25 cellular contexts compared by ENCODE assay signal in genomic region chr12:117101953-117102833, GRCh38. TPM values are rescaled to one million over a fixed set of nuclear protein-coding genes. Genes with fewer than 3 reads are reported as not detected.
A peak's percentile ranks its signal among the peaks of the same experiment; 100 is the strongest.
DNase-seq lines count a peak whose midpoint lies in the region; ATAC-seq, FAIRE-seq and TF ChIP-seq lines count a peak whose summit lies in the region.
"Had no signal": no experiment of that assay in that cellular context is flagged by ENCODE, and none has a peak within 500 bp of the region (broad histone marks: within the 10 kb centered on the region; RNA-seq: fewer than 3 reads in every experiment).

No MANE protein-coding gene starts in this region.

- no peak for TF ChIP-seq POLR2A in HepG2 (IDR thresholded peaks at IDR 0.05; ENCODE audit: insufficient read depth in 1 of 2, low read depth in 2 of 2, low read length in 2 of 2)
- no peak for TF ChIP-seq POLR2A in right lobe of liver (IDR thresholded peaks at IDR 0.05)

- intact Hi-C loops in HepG2 (cut with micrococcal nuclease; ENCODE audit: unreplicated experiment) (loop anchor here (2.0 kb wide), 1 partner anchor 17 kb away; no protein-coding TSS in a partner anchor), right lobe of liver (cut with DNase I) (no loop called here)

- FAIRE-seq in HepG2 (lab: Jason Lieb, UNC) = no peak
- FAIRE-seq: GM18507, HTR-8/SVneo, pancreas had no signal

- H3K4me1 ChIP-seq in HepG2 (ENCODE audit: insufficient read depth, low read length) = peaks cover 68% of the 10 kb centered on the region
- peaks cover 0 to 15% (median 2%) of the 10 kb centered on the region in 4 donors for H3K4me1 ChIP-seq in right lobe of liver
- no peaks in the 10 kb centered on the region for H3K4me1 ChIP-seq in BE2C

- POLR2A ChIA-PET in HepG2 (lab: Yijun Ruan, JAX) = interaction anchor here (0.7 to 3.6 kb wide), 2 partner anchors 10 to 11 kb away, joined by 3 to 13 read pairs; no protein-coding TSS in a partner anchor

- H3K36me3 Mint-ChIP-seq in glutamatergic neuron (ENCODE audit: unreplicated experiment) = no peaks in the 10 kb centered on the region
- H3K36me3 Mint-ChIP-seq: activated naive CD8-positive, alpha-beta T cell treated with anti-CD3 and anti-CD28 coated beads, Interleukin-2, amount 10 ng/mL, durations not matched to agents 7 days and 5 days; natural killer cell treated with Interleukin-12 subunit alpha and Interleukin-12 subunit beta and Interleukin-15 and Interleukin-18, amount 100 ng/mL, for 72 hours had no signal

- H3K9ac ChIP-seq in HepG2 (ENCODE audit: insufficient read depth, low read depth, low read length) = no peak overlapping the region

- no peak for TF ChIP-seq CTCF in HepG2 (CRISPR knock-in tag; IDR thresholded peaks at IDR 0.05)
- no peak for TF ChIP-seq CTCF in right lobe of liver (IDR thresholded peaks at IDR 0.05)
- no peak for TF ChIP-seq CTCF in glutamatergic neuron (IDR thresholded peaks at IDR 0.05; ENCODE audit: partially characterized antibody, unreplicated experiment)
- TF ChIP-seq CTCF in BE2C (IDR thresholded peaks at IDR 0.05; ENCODE audit: low read depth, low read length) = no peak

- H3K9me3 ChIP-seq in HepG2 (ENCODE audit: low read length) = no peaks in the 10 kb centered on the region
- H3K9me3 ChIP-seq in right lobe of liver = no peaks in the 10 kb centered on the region
- no peaks in the 10 kb centered on the region for H3K9me3 ChIP-seq in BE2C
- H3K9me3 ChIP-seq: pancreas had no signal

- H3K9me3 Mint-ChIP-seq in glutamatergic neuron (ENCODE audit: unreplicated experiment) = peaks cover 5% of the 10 kb centered on the region
- H3K9me3 Mint-ChIP-seq: activated naive CD8-positive, alpha-beta T cell treated with anti-CD3 and anti-CD28 coated beads, Interleukin-2, amount 10 ng/mL, durations not matched to agents 7 days and 5 days; activated T-helper 2 cell treated with anti-CD3 and anti-CD28 coated beads, Interferon-gamma antibody, Interleukin-2, Interleukin-4, amounts not matched to agents 10 μg/mL and 5 μg/mL and 100 μg/mL, durations not matched to agents 14 hours and 24 hours and 36 hours; dendritic cell treated with granulocyte-macrophage colony-stimulating factor and Interleukin-4, amounts not matched to agents 40 ng/mL and 50 ng/mL, for 4 days; natural killer cell treated with Interleukin-12 subunit alpha and Interleukin-12 subunit beta and Interleukin-15 and Interleukin-18, amount 100 ng/mL, for 72 hours; T-helper 2 cell treated with Interferon-gamma antibody and Interleukin-4, amounts not matched to agents 5 μg/mL and 100 μg/mL, for 36 hours had no signal

- no TSS peak for BruUV-seq in HepG2 (replicated peaks; lab: Mats Ljungman, UMichigan)

- 33% methylated on average over 7 of the region's 15 CpGs for WGBS in HepG2 (ENCODE audit: low lambda C conversion rate)
- WGBS in right lobe of liver (ENCODE audit: insufficient coverage, low coverage, low lambda C conversion rate, missing lambda C conversion rate) = 51% methylated on average over 11 of the region's 15 CpGs

- H3K27me3 ChIP-seq in HepG2 (ENCODE audit: control insufficient read depth in 1 of 2, insufficient read depth in 2 of 2, low read length in 2 of 2) (peaks cover 2 to 23% of the 10 kb centered on the region in 2 experiments; a peak in 4 of 5 replicates), right lobe of liver (peaks cover 0 to 2% of the 10 kb centered on the region in 2 donors), BE2C (peaks cover 43% of the 10 kb centered on the region)
- H3K27me3 ChIP-seq: pancreas had no signal

- peaks cover 18% of the 10 kb centered on the region for H3K79me2 ChIP-seq in HepG2 (ENCODE audit: insufficient read depth, low read length)

- no peak overlapping the region for H2AFZ ChIP-seq in HepG2 (ENCODE audit: low read length)

- no peak overlapping the region for H3K4me3 Mint-ChIP-seq in glutamatergic neuron (ENCODE audit: unreplicated experiment)
- H3K4me3 Mint-ChIP-seq: activated naive CD8-positive, alpha-beta T cell treated with anti-CD3 and anti-CD28 coated beads, Interleukin-2, amount 10 ng/mL, durations not matched to agents 7 days and 5 days; dendritic cell treated with granulocyte-macrophage colony-stimulating factor and Interleukin-4, amounts not matched to agents 40 ng/mL and 50 ng/mL, for 4 days; natural killer cell treated with Interleukin-12 subunit alpha and Interleukin-12 subunit beta and Interleukin-15 and Interleukin-18, amount 100 ng/mL, for 72 hours; T-helper 2 cell treated with Interferon-gamma antibody and Interleukin-4, amounts not matched to agents 5 μg/mL and 100 μg/mL, for 36 hours had no signal

- no peak overlapping the region for H3K27ac Mint-ChIP-seq in glutamatergic neuron (ENCODE audit: unreplicated experiment)
- H3K27ac Mint-ChIP-seq: activated naive CD8-positive, alpha-beta T cell treated with anti-CD3 and anti-CD28 coated beads, Interleukin-2, amount 10 ng/mL, durations not matched to agents 7 days and 5 days; activated T-helper 2 cell treated with anti-CD3 and anti-CD28 coated beads, Interferon-gamma antibody, Interleukin-2, Interleukin-4, amounts not matched to agents 10 μg/mL and 5 μg/mL and 100 μg/mL, durations not matched to agents 14 hours and 24 hours and 36 hours; dendritic cell treated with granulocyte-macrophage colony-stimulating factor and Interleukin-4, amounts not matched to agents 40 ng/mL and 50 ng/mL, for 4 days; natural killer cell treated with Interleukin-12 subunit alpha and Interleukin-12 subunit beta and Interleukin-15 and Interleukin-18, amount 100 ng/mL, for 72 hours; T-helper 2 cell treated with Interferon-gamma antibody and Interleukin-4, amounts not matched to agents 5 μg/mL and 100 μg/mL, for 36 hours had no signal

- TF ChIP-seq EP300 in HepG2 (IDR thresholded peaks at IDR 0.05; ENCODE audit: low read depth in 2 of 2, low read length in 2 of 2) (no peak), HepG2 (CRISPR knock-in tag; IDR thresholded peaks at IDR 0.05; ENCODE audit: borderline replicate concordance) (no peak)

- no peak overlapping the region for H3K27ac ChIP-seq in HepG2 (ENCODE audit: extremely low read length, insufficient read depth, low read length)
- H3K27ac ChIP-seq in right lobe of liver = no peak overlapping the region
- H3K27ac ChIP-seq: pancreas, WERI-Rb-1 had no signal

- no peak for DNase-seq in HepG2 (ENCODE audit: low spot score)
- DNase-seq in right lobe of liver = no peak
- DNase-seq in NCI-H2107 (lab: John Stamatoyannopoulos, UW) = peak; percentile 75
- peak; percentile 11 for DNase-seq in glutamatergic neuron
- DNase-seq in OCI-M1 (lab: John Stamatoyannopoulos, UW) = no peak
- no peak for DNase-seq in BE2C
- DNase-seq: activated CD4-positive, alpha-beta T cell treated with anti-CD3 and anti-CD28 coated beads, Interleukin-2, amount 50 U/mL, for 4 hours; activated CD8-positive, alpha-beta memory T cell treated with anti-CD3 and anti-CD28 coated beads, Interleukin-2, amount 50 U/mL, for 48 hours; activated naive CD8-positive, alpha-beta T cell treated with anti-CD3 and anti-CD28 coated beads, Interleukin-2, amount 10 ng/mL, durations not matched to agents 7 days and 5 days; central memory CD4-positive, alpha-beta T cell; islet precursor cell; Kasumi-1; NCI-H1048; pancreas; stimulated activated CD4-positive, alpha-beta T cell treated with anti-CD3 and anti-CD28 coated beads, Interleukin-15, amount 100 ng/mL, for 24 hours; stimulated activated naive CD8-positive, alpha-beta T cell treated with anti-CD3 and anti-CD28 coated beads, Interleukin-15, Interleukin-2, amounts not matched to agents 100 U/mL and 50 U/mL, for 24 hours; WERI-Rb-1 had no signal

- CTCF ChIA-PET in HepG2 (lab: Yijun Ruan, JAX; ENCODE audit: low intra/inter-chr PET ratio, low total read pairs) = interaction anchor here (1.9 kb wide), 1 partner anchor 18 kb away, joined by 8 read pairs; no protein-coding TSS in a partner anchor

- in situ Hi-C loops in HepG2 (cut with HindIII; ENCODE audit: extremely low pct_ligation_motif_present, low pct_unique_long_range_greater_than_20kb) = no loop called here

- H3K27me3 Mint-ChIP-seq in glutamatergic neuron (ENCODE audit: unreplicated experiment) = peaks cover 11% of the 10 kb centered on the region

- H3K4me3 ChIP-seq in HepG2 (replicated peaks in 1 of 3; ENCODE audit: insufficient read depth in 1 of 3, low read depth in 2 of 3, low read length in 3 of 3) (no peak overlapping the region), right lobe of liver (no peak overlapping the region), BE2C (ENCODE audit: low read depth, low read length) (no peak overlapping the region)
- H3K4me3 ChIP-seq: pancreas had no signal

- TF ChIP-seq RAD21 in HepG2 (CRISPR knock-in tag; IDR thresholded peaks at IDR 0.05) = no peak

- H4K20me1 ChIP-seq in HepG2 (ENCODE audit: insufficient read depth, low read length) = peaks cover 4% of the 10 kb centered on the region; the same call in 1 of the 2 replicates

- H3K4me1 Mint-ChIP-seq in glutamatergic neuron (ENCODE audit: low read depth, unreplicated experiment) = peaks cover 3% of the 10 kb centered on the region

- H3K4me2 ChIP-seq in HepG2 (ENCODE audit: low read depth, low read length) = peak overlapping the region; percentile 16; the same call in 1 of the 2 replicates

- H3K36me3 ChIP-seq in HepG2 (replicated peaks in 1 of 2; ENCODE audit: control insufficient read depth in 1 of 2, insufficient read depth in 2 of 2, low read length in 2 of 2) = no peaks in the 10 kb centered on the region
- no peaks in the 10 kb centered on the region for H3K36me3 ChIP-seq in right lobe of liver
- H3K36me3 ChIP-seq in BE2C = no peaks in the 10 kb centered on the region
- H3K36me3 ChIP-seq: pancreas, WERI-Rb-1 had no signal

- ATAC-seq in HepG2 (no peak), right lobe of liver (no peak), HG02678 (IDR thresholded peaks at IDR 0.05; ENCODE audit: unreplicated experiment) (no peak), HG03442 (IDR thresholded peaks at IDR 0.05; ENCODE audit: unreplicated experiment) (no peak)
- ATAC-seq: natural killer cell treated with Interleukin-12 subunit alpha and Interleukin-12 subunit beta and Interleukin-15 and Interleukin-18, amount 100 ng/mL, for 72 hours; pancreas; stimulated activated naive CD8-positive, alpha-beta T cell treated with anti-CD3 and anti-CD28 coated beads, Interleukin-15, Interleukin-2, amounts not matched to agents 100 U/mL and 50 U/mL, for 24 hours had no signal

RNA-seq across cellular contexts. Expression of gene TESC, which starts 3.0 kb away (rescaled TPM):
- total RNA-seq in HepG2 (2016; rRNA removed; fragmentation: Illumina TruSeq; extraction: Trizol) (90.4 and 95.7 TPM in 2 replicates), right lobe of liver (1 to 10 TPM; 1.3 to 3.9 (median 3.0) TPM), glutamatergic neuron (ENCODE audit: unreplicated experiment) (0.93 TPM)
- 47.9 and 55.6 TPM in 2 replicates for total RNA-seq in HepG2 (2016; cell fraction: cytosol; rRNA removed; fragmentation: Illumina TruSeq; extraction: Trizol; ENCODE audit: low read depth)
- total RNA-seq in HepG2 (2016; cell fraction: insoluble cytoplasmic fraction; rRNA removed; fragmentation: Illumina TruSeq; extraction: Trizol) = 94.6 and 101 TPM in 2 replicates
- total RNA-seq in HepG2 (2016; cell fraction: membrane; rRNA removed; fragmentation: Illumina TruSeq; extraction: Trizol) = 73.3 and 75.8 TPM in 2 replicates
- 42.8 and 54.2 TPM in 2 replicates for total RNA-seq in HepG2 (2016; cell fraction: nucleus; rRNA removed; fragmentation: Illumina TruSeq; extraction: Trizol)
- 181 and 193 TPM in 2 replicates for polyA plus RNA-seq in HepG2 (2011; rRNA removed)
- 178 and 242 TPM in 2 replicates for polyA plus RNA-seq in HepG2 (2011; cell fraction: cytosol; rRNA removed)
- polyA plus RNA-seq in HepG2 (2011; cell fraction: nucleus; rRNA removed) = 194 and 196 TPM in 2 replicates
- polyA plus RNA-seq in HepG2 (2012) = 45.0 and 55.8 TPM in 2 replicates
- 46.7 and 59.9 TPM in 2 replicates for polyA plus RNA-seq in HepG2 (2016; cell fraction: cytosol; fragmentation: Illumina TruSeq; extraction: Trizol; ENCODE audit: low read depth)
- 103 and 109 TPM in 2 replicates for polyA plus RNA-seq in HepG2 (2016; cell fraction: insoluble cytoplasmic fraction; fragmentation: Illumina TruSeq; extraction: Trizol; ENCODE audit: low read depth)
- 69.1 and 76.1 TPM in 2 replicates for polyA plus RNA-seq in HepG2 (2016; cell fraction: membrane; fragmentation: Illumina TruSeq; extraction: Trizol; ENCODE audit: low read depth)
- polyA plus RNA-seq in HepG2 (2016; cell fraction: nucleus; fragmentation: Illumina TruSeq; extraction: Trizol; ENCODE audit: insufficient read depth, low read depth) = 80.6 and 84.9 TPM in 2 replicates
- 8.2 and 120 TPM in 2 replicates for polyA minus RNA-seq in HepG2 (2011; rRNA and poly(A)+ RNA removed; ENCODE audit: low replicate concordance)
- polyA minus RNA-seq in HepG2 (2011; cell fraction: cytosol; rRNA and poly(A)+ RNA removed) = 28.3 and 29.5 TPM in 2 replicates
- polyA minus RNA-seq in HepG2 (2011; cell fraction: nucleus; rRNA and poly(A)+ RNA removed) = 89.0 and 92.2 TPM in 2 replicates
- polyA plus RNA-seq in BE2C (2012; ENCODE audit: insufficient read depth, insufficient read length, low read depth) = not detected

Comparison
In these comparisons a context has a peak if more than half of its experiments do, and no peak if none do; other contexts are left out.
1. RNA of gene TESC, which starts 3.0 kb away (total RNA-seq): 42.8 to 101 TPM in HepG2; 1.3 to 3.9 TPM in right lobe of liver and 0.93 TPM in glutamatergic neuron (single experiment); every median in the first group is over 4 times any median in the second.
2. DNase-seq: peak in NCI-H2107 (single experiment) and glutamatergic neuron (single experiment); none in HepG2 (single experiment), right lobe of liver (0 of 3), OCI-M1 (single experiment) and BE2C (single experiment).